8 cellular contexts compared by ENCODE assay signal in genomic region chr16:69285240-69285639, GRCh38.
"Had no signal": no experiment of that assay in that cellular context is flagged by ENCODE, and none has a peak within 500 bp of the region (broad histone marks: within the 10 kb centered on the region; RNA-seq: fewer than 3 reads in every experiment).

No MANE protein-coding gene starts in this region.

- H3K9me3 ChIP-seq: HAP-1 had no signal

- FAIRE-seq: HepG2 had no signal

- H3K27ac ChIP-seq: GM23248, HL-60 had no signal

- H2AFZ ChIP-seq: GM23248 had no signal

- DNase-seq: GM23248, GOT3, H7, Kasumi-1 had no signal

- H3K9ac ChIP-seq: GM23248 had no signal

- H3K4me3 ChIP-seq: GM23248, HAP-1 had no signal

- H3K4me1 ChIP-seq: HAP-1 had no signal

- ATAC-seq: HCT116, HepG2 had no signal
